8 cellular contexts compared by ENCODE assay signal in the genomic region with DNA sequence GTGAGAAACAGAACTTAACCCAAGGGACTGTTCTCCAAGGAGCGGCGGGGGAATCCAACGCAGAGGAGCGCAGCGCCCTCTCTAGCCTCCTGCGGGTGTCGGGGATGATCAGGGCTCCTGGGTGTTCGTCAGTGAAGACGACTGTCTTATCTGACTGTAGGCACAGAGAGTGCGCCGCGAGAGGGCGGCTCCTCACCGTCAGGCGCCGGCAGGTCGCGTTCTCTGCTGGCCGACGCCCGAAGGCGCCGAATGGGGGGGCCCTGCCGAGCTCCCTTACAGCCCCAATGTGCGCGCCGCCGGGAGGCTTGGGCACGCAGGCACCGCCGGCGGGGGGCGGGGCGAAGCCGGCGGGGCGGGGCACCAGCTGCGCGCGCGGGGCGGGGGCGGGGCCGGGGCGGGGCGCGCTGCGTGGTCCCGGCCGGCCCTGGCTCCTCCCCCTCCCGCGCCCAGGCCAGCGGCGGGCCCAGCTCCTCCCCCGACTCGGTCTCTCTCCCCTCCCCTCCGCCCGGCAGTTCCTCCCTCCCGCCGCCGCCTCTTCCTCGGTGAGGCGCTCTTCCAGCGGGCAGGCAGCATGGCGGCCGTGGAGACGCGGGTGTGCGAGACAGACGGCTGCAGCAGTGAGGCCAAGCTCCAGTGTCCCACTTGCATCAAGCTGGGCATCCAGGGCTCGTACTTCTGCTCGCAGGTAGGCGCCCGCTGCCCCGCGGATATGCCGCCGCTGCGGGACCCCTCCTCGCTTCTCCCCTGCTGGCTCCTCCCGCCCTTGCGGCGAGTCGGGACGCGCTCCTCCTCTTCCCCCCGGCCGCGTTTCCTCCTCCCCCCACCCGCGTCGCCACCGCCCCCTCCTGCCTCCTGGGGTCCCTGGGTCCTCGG. TPM values are rescaled to one million over a fixed set of nuclear protein-coding genes. Genes with fewer than 3 reads are reported as not detected.
A peak's percentile ranks its signal among the peaks of the same experiment; 100 is the strongest.
DNase-seq lines count a peak whose midpoint lies in the region; ATAC-seq and TF ChIP-seq lines count a peak whose summit lies in the region.

A gene (plus strand): TSS at position 539 of the 873 bp plus-strand sequence. CDS start 33 bp downstream, at position 572.

- no peaks in the 10 kb centered on the region for H3K27me3 Mint-ChIP-seq in T-helper 17 cell

- TF ChIP-seq CTCF in right atrium auricular region (IDR thresholded peaks at IDR 0.05) (peak; percentile 47 to 76), uterus (IDR thresholded peaks at IDR 0.05) (peak; percentile 66 to 77 (median 75))

- DNase-seq in NCI-H1694 treated with DMSO at 0.1 percent for 48 hours (lab: John Stamatoyannopoulos, UW) (peak; percentile 83), T-helper 17 cell (peak; percentile 95 to 98 (median 97)), right atrium auricular region (ENCODE audit: low spot score) (peak; percentile 93), pulmonary artery endothelial cell (ENCODE audit: low read depth, low spot score) (peak; percentile 70), uterus (peak; percentile 95)

- H3K27me3 ChIP-seq in right atrium auricular region (no peaks in the 10 kb centered on the region), uterus (no peaks in the 10 kb centered on the region)

- peak; percentile 92 for ATAC-seq in GM18498 (IDR thresholded peaks at IDR 0.05; ENCODE audit: unreplicated experiment)
- ATAC-seq in HG02938 (IDR thresholded peaks at IDR 0.05; ENCODE audit: unreplicated experiment) = peak; percentile 88
- ATAC-seq in T-helper 17 cell = peak; percentile 89

- H3K36me3 ChIP-seq in right atrium auricular region (no peaks in the 10 kb centered on the region), uterus (no peaks in the 10 kb centered on the region)

- H3K4me1 ChIP-seq in right atrium auricular region (peaks cover 0 to 12% of the 10 kb centered on the region in 2 donors), uterus (no peaks in the 10 kb centered on the region)

- no peaks in the 10 kb centered on the region for H3K36me3 Mint-ChIP-seq in T-helper 17 cell (ENCODE audit: low read depth)

- H3K4me1 Mint-ChIP-seq in T-helper 17 cell = peaks cover 30% of the 10 kb centered on the region

- H3K27ac ChIP-seq in angular gyrus (ENCODE audit: low read depth, low read length) = peak within 1 kb of the TSS; percentile 88
- peak within 1 kb of the TSS; percentile 87 to 95 for H3K27ac ChIP-seq in right atrium auricular region
- peak within 1 kb of the TSS; percentile 93 for H3K27ac ChIP-seq in uterus

- H3K9me3 ChIP-seq in T-helper 17 cell (ENCODE audit: control insufficient read depth, low read length, poor library complexity, severe bottlenecking) (no peaks in the 10 kb centered on the region), right atrium auricular region (no peaks in the 10 kb centered on the region), uterus (no peaks in the 10 kb centered on the region)

- H3K4me3 ChIP-seq in right atrium auricular region (peak within 1 kb of the TSS; percentile 78 to 80), uterus (peak within 1 kb of the TSS; percentile 73 to 98)

- H3K27ac Mint-ChIP-seq in T-helper 17 cell = peak within 1 kb of the TSS; percentile 92

- peak; percentile 29 to 68 for TF ChIP-seq POLR2A in uterus (IDR thresholded peaks at IDR 0.05)

- H3K4me3 Mint-ChIP-seq in T-helper 17 cell = peak within 1 kb of the TSS; percentile 89

- intact Hi-C loops in uterus (cut with DNase I; ENCODE audit: low total_unique reads) = no loop called here

RNA-seq across cellular contexts. Expression of the gene that starts here (rescaled TPM):
- total RNA-seq in T-helper 17 cell (10 to 100 TPM; 37.2 to 40.1 TPM), right atrium auricular region (10 to 100 TPM; 50.3 to 56.2 TPM), pulmonary artery endothelial cell (27.3 and 30.7 TPM in 2 replicates), uterus (10 to 100 TPM; 34.1 to 50.7 (median 36.3) TPM)

Comparison
In these comparisons a context has a peak if more than half of its experiments do, and no peak if none do; other contexts are left out.
1. Peak in every context shown above with its lines: DNase-seq, ATAC-seq, H3K4me3 ChIP-seq and H3K27ac ChIP-seq.